Comparison of ENCODE assay signal across 24 cellular contexts in genomic region chr9:95977366-95977765, GRCh38.
"Had no signal": no experiment of that assay in that cellular context is flagged by ENCODE, and none has a peak within 500 bp of the region (broad histone marks: within the 10 kb centered on the region; RNA-seq: fewer than 3 reads in every experiment).

No MANE protein-coding gene starts in this region.

- H3K27me3 ChIP-seq: SJSA1 had no signal

- DNase-seq: Kasumi-1, MM.1S, MV-4-11, NCI-H1048, NCI-H1105, NCI-H1417, NCI-H1436 treated with DMSO at 0.1 percent for 48 hours, NCI-H1694, NCI-H187 treated with DMSO at 0.1 percent for 48 hours, NCI-H2029 treated with DMSO at 0.1 percent for 48 hours, NCI-H2227 treated with DMSO at 0.1 percent for 48 hours, NCI-H510A, NCI-H524 treated with DMSO at 0.1 percent for 48 hours, NCI-H69, NCI-H774, Right ventricle myocardium superior, RPMI8226, SIG-M5 had no signal

- H3K4me2 ChIP-seq: KMS-11 had no signal

- H3K4me3 Mint-ChIP-seq: IgD-negative memory B cell had no signal

- ATAC-seq: K562 had no signal

- H3K27ac Mint-ChIP-seq: IgD-negative memory B cell had no signal

- H3K27me3 Mint-ChIP-seq: IgD-negative memory B cell had no signal

- H3K9me3 ChIP-seq: SJSA1 had no signal

- H3K27ac ChIP-seq: HL-60, KMS-11, SK-N-MC had no signal

- H3K4me3 ChIP-seq: K562, SJSA1, SK-N-MC had no signal
